ENCODE assay signal across 9 cellular contexts in the genomic region with DNA sequence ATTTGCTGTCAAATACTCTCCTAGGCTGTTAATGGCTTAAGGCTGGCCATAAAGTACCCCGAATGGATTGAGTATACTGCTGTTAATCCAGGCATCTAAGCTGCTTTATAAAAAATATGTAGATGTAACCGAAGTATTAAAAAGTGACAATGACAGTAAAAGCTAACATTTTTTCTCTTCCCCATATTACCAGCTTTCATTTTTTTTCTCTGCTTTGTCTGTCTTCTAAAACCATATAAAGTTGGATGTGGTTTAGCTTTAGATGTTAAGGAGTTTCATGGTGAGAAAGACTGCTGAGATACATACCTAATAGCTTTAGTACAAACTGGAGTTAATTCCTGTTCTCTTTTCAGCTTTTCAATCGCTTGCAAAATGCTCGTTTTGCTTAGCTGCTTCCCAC. TPM values are rescaled to one million over a fixed set of nuclear protein-coding genes. Genes with fewer than 3 reads are reported as not detected.
DNase-seq lines count a peak whose midpoint lies in the region; ATAC-seq, FAIRE-seq and TF ChIP-seq lines count a peak whose summit lies in the region.
"Had no signal": no experiment of that assay in that cellular context is flagged by ENCODE, and none has a peak within 500 bp of the region (broad histone marks: within the 10 kb centered on the region; RNA-seq: fewer than 3 reads in every experiment).

No MANE protein-coding gene starts in this region.

- TF ChIP-seq RAD21 in SK-N-SH (IDR thresholded peaks at IDR 0.05; ENCODE audit: low read length) = no peak

- peaks cover 6% of the 10 kb centered on the region for H3F3A ChIP-seq in SK-N-SH (replicated peaks; ENCODE audit: insufficient read depth)

- peak overlapping the region; percentile 72 to 88 for H3K27ac ChIP-seq in SK-N-SH (ENCODE audit: low read depth in 2 of 2, low read length in 1 of 2)
- H3K27ac ChIP-seq in keratinocyte (ENCODE audit: control insufficient read depth, insufficient read depth, low read length) = peak overlapping the region; percentile 67
- H3K27ac ChIP-seq in temporal lobe (ENCODE audit: low read depth, low read length) = peak overlapping the region; percentile 84

- H3K4me1 Mint-ChIP-seq in activated T-helper 17 cell treated with anti-CD3 and anti-CD28 coated beads, Interleukin-2, amount 50 U/mL, for 72 hours = peaks cover 43% of the 10 kb centered on the region

- H3K9me3 ChIP-seq in SK-N-SH = no peaks in the 10 kb centered on the region
- H3K9me3 ChIP-seq in keratinocyte (ENCODE audit: control insufficient read depth, low read depth, low read length) = no peaks in the 10 kb centered on the region

- WGBS in SK-N-SH (ENCODE audit: low lambda C conversion rate) = 3% methylated on average over 4 of the region's 4 CpGs

- ATAC-seq in SK-N-SH treated with all-trans-retinoic acid at 6 μM for 48 hours (no peak), HG03280 (IDR thresholded peaks at IDR 0.05; ENCODE audit: unreplicated experiment) (no peak)
- no peak for ATAC-seq in activated T-helper 17 cell treated with anti-CD3 and anti-CD28 coated beads, Interleukin-2, amount 50 U/mL, for 72 hours (replicated peaks)

- no peaks in the 10 kb centered on the region for H3K9me2 ChIP-seq in SK-N-SH

- no peaks in the 10 kb centered on the region for H3K9me1 ChIP-seq in keratinocyte (ENCODE audit: control insufficient read depth, extremely low read depth, insufficient read depth, low read length)

- no peaks in the 10 kb centered on the region for H3K27me3 Mint-ChIP-seq in activated T-helper 17 cell treated with anti-CD3 and anti-CD28 coated beads, Interleukin-2, amount 50 U/mL, for 72 hours

- DNase-seq in SK-N-SH = no peak
- no peak for DNase-seq in keratinocyte (ENCODE audit: low read depth, low spot score)
- no peak for DNase-seq in frontal cortex (ENCODE audit: low spot score in 2 of 2)
- no peak for DNase-seq in NCI-H774 (lab: John Stamatoyannopoulos, UW)

- H3K4me1 ChIP-seq in SK-N-SH (ENCODE audit: control insufficient read depth in 1 of 2, insufficient read depth in 2 of 2, low read depth in 1 of 2, low read length in 1 of 2) = peaks cover 0 to 10% of the 10 kb centered on the region in 2 experiments; a peak in 3 of 4 replicates
- H3K4me1 ChIP-seq in keratinocyte (ENCODE audit: control insufficient read depth, extremely low read depth, insufficient read depth, low read length) = peaks cover 17% of the 10 kb centered on the region

- H3K27me3 ChIP-seq in SK-N-SH (ENCODE audit: insufficient read depth) (no peaks in the 10 kb centered on the region), keratinocyte (ENCODE audit: control insufficient read depth, extremely low read depth, insufficient read depth, low read length) (no peaks in the 10 kb centered on the region)

- H3K4me3 ChIP-seq in SK-N-SH (ENCODE audit: low read depth in 2 of 2, low read length in 1 of 2) (peak overlapping the region; percentile 88 to 95), keratinocyte (ENCODE audit: control insufficient read depth in 2 of 3, extremely low read depth in 1 of 3, insufficient read depth in 2 of 3, low read depth in 1 of 3, low read length in 3 of 3) (peak overlapping the region; percentile 75 to 85 (median 80))

- H2AFZ ChIP-seq in SK-N-SH (ENCODE audit: low read depth) = peak overlapping the region; percentile 21
- peak overlapping the region; percentile 93 for H2AFZ ChIP-seq in keratinocyte (ENCODE audit: control insufficient read depth, low read length)

- H3K9me3 Mint-ChIP-seq in activated T-helper 17 cell treated with anti-CD3 and anti-CD28 coated beads, Interleukin-2, amount 50 U/mL, for 72 hours = no peaks in the 10 kb centered on the region

- TF ChIP-seq CTCF in SK-N-SH (IDR thresholded peaks at IDR 0.05) (no peak), keratinocyte (optimal IDR thresholded peaks at IDR 0.05 in 1 of 3, IDR thresholded peaks at IDR 0.05 in 1 of 3, conservative IDR thresholded peaks at IDR 0.05 in 1 of 3; ENCODE audit: extremely low read depth in 1 of 3, insufficient read depth in 2 of 3, low read length in 3 of 3) (no peak)

- no peaks in the 10 kb centered on the region; the same call in 1 of the 2 replicates for H4K20me1 ChIP-seq in SK-N-SH (ENCODE audit: insufficient read depth)
- no peaks in the 10 kb centered on the region for H4K20me1 ChIP-seq in keratinocyte (ENCODE audit: control insufficient read depth, extremely low read depth, insufficient read depth, low read length)

- H3K36me3 ChIP-seq in SK-N-SH (replicated peaks in 1 of 2; ENCODE audit: control insufficient read depth in 1 of 2, insufficient read depth in 2 of 2, low read length in 1 of 2) = peaks cover 0 to 3% of the 10 kb centered on the region in 2 experiments
- no peaks in the 10 kb centered on the region for H3K36me3 ChIP-seq in keratinocyte (ENCODE audit: control insufficient read depth in 2 of 2, extremely low read depth in 1 of 2, insufficient read depth in 2 of 2, low read length in 2 of 2)

- CTCF ChIA-PET in SK-N-SH (lab: Yijun Ruan, JAX) = interaction anchor here (1.3 kb wide), 1 partner anchor 21 kb away, joined by 3 read pairs; no protein-coding TSS in a partner anchor

- peaks cover 47% of the 10 kb centered on the region for H3K36me3 Mint-ChIP-seq in activated T-helper 17 cell treated with anti-CD3 and anti-CD28 coated beads, Interleukin-2, amount 50 U/mL, for 72 hours (ENCODE audit: low read depth)

- FAIRE-seq in keratinocyte (lab: Jason Lieb, UNC) (no peak), frontal cortex (lab: Jason Lieb, UNC) (no peak)
- FAIRE-seq: TTC549 had no signal

- H3K27ac Mint-ChIP-seq in activated T-helper 17 cell treated with anti-CD3 and anti-CD28 coated beads, Interleukin-2, amount 50 U/mL, for 72 hours = peak overlapping the region; percentile 97

- POLR2A ChIA-PET in SK-N-SH (lab: Yijun Ruan, JAX) = no interaction called here

- H3K9ac ChIP-seq in SK-N-SH (peak overlapping the region; percentile 81), keratinocyte (ENCODE audit: control insufficient read depth, extremely low read depth, insufficient read depth, low read length) (peak overlapping the region; percentile 85)

- no peak for TF ChIP-seq EP300 in SK-N-SH (IDR thresholded peaks at IDR 0.05; ENCODE audit: borderline replicate concordance in 1 of 2, low read depth in 1 of 2, low read length in 1 of 2)

- H3K4me2 ChIP-seq in SK-N-SH = peak overlapping the region; percentile 81
- peak overlapping the region; percentile 96 for H3K4me2 ChIP-seq in keratinocyte (ENCODE audit: control insufficient read depth, extremely low read depth, insufficient read depth, low read depth, low read length)

- H3K79me2 ChIP-seq in SK-N-SH (ENCODE audit: insufficient read depth) (peaks cover 46% of the 10 kb centered on the region), keratinocyte (ENCODE audit: control insufficient read depth, insufficient read depth, low read length) (peaks cover 21% of the 10 kb centered on the region)

- no peak overlapping the region for H3K4me3 Mint-ChIP-seq in activated T-helper 17 cell treated with anti-CD3 and anti-CD28 coated beads, Interleukin-2, amount 50 U/mL, for 72 hours

- dilution Hi-C loops in keratinocyte (cut with MboI; ENCODE audit: extremely low pct_ligation_motif_present, low sequenced_read_pairs) = no loop called here

TF ChIP-seq in SK-N-SH, 30 proteins besides CTCF, POLR2A, EP300 and RAD21 (continues in another document):
- TF ChIP-seq MXI1 (IDR thresholded peaks at IDR 0.05; ENCODE audit: low read depth, low read length) (no peak), SMC3 (IDR thresholded peaks at IDR 0.05; ENCODE audit: low read depth, low read length) (no peak), SIN3A (IDR thresholded peaks at IDR 0.05; ENCODE audit: borderline replicate concordance, low read depth, low read length) (no peak)

TF ChIP-seq in SK-N-SH treated with all-trans-retinoic acid at 6 μM for 48 hours, 23 proteins besides CTCF, POLR2A, EP300 and RAD21 (continues in another document):
- TF ChIP-seq GLIS3 (CRISPR knock-in tag; IDR thresholded peaks at IDR 0.05) (no peak), RARB (CRISPR knock-in tag; IDR thresholded peaks at IDR 0.05) (no peak), TCF4 (CRISPR knock-in tag; IDR thresholded peaks at IDR 0.05; ENCODE audit: borderline replicate concordance) (no peak), ZNF565 (CRISPR knock-in tag; conservative IDR thresholded peaks at IDR 0.05; ENCODE audit: low read depth) (no peak), ISL1 (CRISPR knock-in tag; IDR thresholded peaks at IDR 0.05) (no peak)
- TF ChIP-seq, protein P1, sequence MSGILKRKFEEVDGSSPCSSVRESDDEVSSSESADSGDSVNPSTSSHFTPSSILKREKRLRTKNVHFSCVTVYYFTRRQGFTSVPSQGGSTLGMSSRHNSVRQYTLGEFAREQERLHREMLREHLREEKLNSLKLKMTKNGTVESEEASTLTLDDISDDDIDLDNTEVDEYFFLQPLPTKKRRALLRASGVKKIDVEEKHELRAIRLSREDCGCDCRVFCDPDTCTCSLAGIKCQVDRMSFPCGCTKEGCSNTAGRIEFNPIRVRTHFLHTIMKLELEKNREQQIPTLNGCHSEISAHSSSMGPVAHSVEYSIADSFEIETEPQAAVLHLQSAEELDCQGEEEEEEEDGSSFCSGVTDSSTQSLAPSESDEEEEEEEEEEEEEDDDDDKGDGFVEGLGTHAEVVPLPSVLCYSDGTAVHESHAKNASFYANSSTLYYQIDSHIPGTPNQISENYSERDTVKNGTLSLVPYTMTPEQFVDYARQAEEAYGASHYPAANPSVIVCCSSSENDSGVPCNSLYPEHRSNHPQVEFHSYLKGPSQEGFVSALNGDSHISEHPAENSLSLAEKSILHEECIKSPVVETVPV (CRISPR knock-in tag; IDR thresholded peaks at IDR 0.05) = no peak

RNA-seq across cellular contexts. Expression of a gene that starts 0.8 kb away (rescaled TPM):
- polyA plus RNA-seq in SK-N-SH (2012; rRNA removed) (5.6 and 8.8 TPM in 2 replicates), keratinocyte (11.9 to 17.4 TPM (median 15.0 TPM) in 3 replicates)
- 9.4 and 10.1 TPM in 2 replicates for polyA plus RNA-seq in SK-N-SH (2012; cell fraction: cytosol; rRNA removed)
- 4.0 and 8.8 TPM in 2 replicates for polyA plus RNA-seq in SK-N-SH (2012; cell fraction: nucleus; rRNA removed)
- 10 to 100 TPM; 30.3 to 48.6 TPM for total RNA-seq in activated T-helper 17 cell treated with anti-CD3 and anti-CD28 coated beads, Interleukin-2, amount 50 U/mL, for 72 hours
- 7.5 TPM for polyA plus RNA-seq in keratinocyte (2011; ENCODE audit: low read depth)
- 7.1 and 15.4 TPM in 2 replicates for polyA plus RNA-seq in keratinocyte (2011; cell fraction: cytosol; rRNA removed)
- polyA plus RNA-seq in keratinocyte (2011; cell fraction: nucleus; rRNA removed) = 18.8 and 24.0 TPM in 2 replicates
- 9.4 and 10.3 TPM in 2 replicates for polyA plus RNA-seq in keratinocyte (2012; ENCODE audit: low replicate concordance)
- polyA minus RNA-seq in keratinocyte = 6.7 to 33.6 TPM (median 23.3 TPM) in 3 replicates
- polyA minus RNA-seq in keratinocyte (2011; cell fraction: cytosol; rRNA and poly(A)+ RNA removed) = 15.2 TPM
- polyA minus RNA-seq in keratinocyte (2011; cell fraction: nucleus; rRNA and poly(A)+ RNA removed) = 26.5 and 55.1 TPM in 2 replicates
- total RNA-seq in temporal lobe (95.1 TPM), frontal cortex (76.2 TPM)
